In the genomic region with DNA sequence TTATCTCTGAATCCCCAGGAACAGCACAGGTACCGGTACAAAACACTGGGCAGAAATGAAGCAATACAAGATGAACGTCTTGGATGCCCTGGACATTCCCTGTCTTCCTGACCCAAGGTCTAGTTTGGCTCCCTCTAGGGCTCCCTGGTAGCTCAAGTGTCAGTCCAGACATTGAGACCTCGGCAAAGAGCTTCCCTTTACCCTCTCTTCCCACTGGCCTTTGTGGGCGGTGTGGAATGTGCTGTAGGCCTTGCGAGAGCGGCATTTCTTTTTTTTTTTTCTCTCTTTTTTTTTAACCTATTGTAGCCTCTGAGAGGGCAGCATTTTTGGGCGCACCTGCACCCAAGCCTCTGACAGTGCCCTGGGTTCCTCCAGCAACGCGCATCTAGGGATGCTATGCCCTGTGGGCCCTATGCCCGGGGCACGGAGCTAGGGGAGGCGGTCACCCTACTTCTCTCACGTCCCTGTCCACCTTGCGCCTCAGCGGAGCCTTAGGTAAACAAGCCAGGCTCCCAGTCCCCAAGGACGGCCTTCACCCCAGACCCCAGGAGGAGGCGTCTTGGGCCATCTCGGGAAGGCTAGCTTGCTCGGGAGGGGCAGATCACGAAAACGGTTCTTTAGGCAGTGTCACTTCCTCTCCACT, we compare ENCODE assay signal across 8 cellular contexts. TPM values are rescaled to one million over a fixed set of nuclear protein-coding genes. Genes with fewer than 3 reads are reported as not detected.
DNase-seq lines count a peak whose midpoint lies in the region; ATAC-seq and TF ChIP-seq lines count a peak whose summit lies in the region.

No MANE protein-coding gene starts in this region.

- intact Hi-C loops in lower leg skin (cut with DNase I; ENCODE audit: low total_unique reads) = loop anchor here (10.0 kb wide), 1 partner anchor 151 kb away; the partner anchor contains the start of gene ESRP2
- intact Hi-C loops in upper lobe of right lung (cut with DNase I) = loop anchor here (10.0 kb wide), 1 partner anchor 151 kb away; the partner anchor contains the start of gene ESRP2

- no peaks in the 10 kb centered on the region for H3K9me3 ChIP-seq in upper lobe of right lung

- peaks cover 65% of the 10 kb centered on the region for H3K4me1 ChIP-seq in upper lobe of right lung

- WGBS in lower leg skin, 2 donors = 42 to 46% methylated on average over 18 to 21 of the region's 21 CpGs

- H3K27ac ChIP-seq in HL-60 (replicated peaks) = peak overlapping the region; percentile 97
- H3K27ac ChIP-seq in brain microvascular endothelial cell = no peak overlapping the region
- H3K27ac ChIP-seq in upper lobe of right lung = peak overlapping the region; percentile 99

- H3K4me3 ChIP-seq in BJ (ENCODE audit: low read depth, low read length) = no peak overlapping the region
- no peak overlapping the region for H3K4me3 ChIP-seq in HL-60 (replicated peaks; ENCODE audit: insufficient read depth, low read length)
- peak overlapping the region; percentile 67 for H3K4me3 ChIP-seq in brain microvascular endothelial cell (ENCODE audit: low read depth, low read length)
- peak overlapping the region; percentile 45 for H3K4me3 ChIP-seq in lower leg skin (ENCODE audit: low read depth, poor library complexity, severe bottlenecking)
- peak overlapping the region; percentile 75 for H3K4me3 ChIP-seq in upper lobe of right lung

- POLR2A ChIA-PET in BJ (lab: Charles Lee) = no interaction called here

- peak; percentile 29; the same call in 1 of the 2 replicates for TF ChIP-seq CTCF in BJ (IDR thresholded peaks at IDR 0.05; ENCODE audit: insufficient read depth, low read depth, low read length)
- no peak for TF ChIP-seq CTCF in HL-60 (IDR thresholded peaks at IDR 0.05; ENCODE audit: insufficient read depth, low read length)
- TF ChIP-seq CTCF in brain microvascular endothelial cell (IDR thresholded peaks at IDR 0.05; ENCODE audit: low read depth, low read length, missing control alignments) = peak; percentile 27
- no peak for TF ChIP-seq CTCF in lower leg skin (IDR thresholded peaks at IDR 0.05)
- no peak for TF ChIP-seq CTCF in upper lobe of right lung (IDR thresholded peaks at IDR 0.05)

- CTCF ChIA-PET in BJ (lab: Yijun Ruan, JAX) = interaction anchor here (0.6 to 3.9 kb wide), 11 partner anchors 9 to 563 kb away, joined by 3 to 16 read pairs (median 4); no protein-coding TSS in a partner anchor

- peak; percentile 8 for ATAC-seq in upper lobe of right lung

- H3K36me3 ChIP-seq in BJ (ENCODE audit: control insufficient read depth, insufficient read depth, low read length) (no peaks in the 10 kb centered on the region; the same call in 1 of the 2 replicates), brain microvascular endothelial cell (replicated peaks) (peaks cover 3% of the 10 kb centered on the region), upper lobe of right lung (no peaks in the 10 kb centered on the region)

- in situ Hi-C loops in brain microvascular endothelial cell (cut with HindIII; ENCODE audit: low pct_ligation_motif_present, low sequenced_read_pairs) = no loop called here

- no peak for TF ChIP-seq POLR2A in lower leg skin (IDR thresholded peaks at IDR 0.05)

- DNase-seq in BJ (ENCODE audit: low read depth) (no peak), HL-60 (ENCODE audit: low read depth in 1 of 2, low spot score in 1 of 2) (peak in 1 of 2 experiments; percentile 55), brain microvascular endothelial cell (no peak), lower leg skin (ENCODE audit: low spot score in 2 of 2) (no peak), upper lobe of right lung (no peak), NCI-H345 (lab: John Stamatoyannopoulos, UW) (no peak), NCI-H2081 treated with DMSO at 0.1 percent for 48 hours (lab: John Stamatoyannopoulos, UW) (no peak), T1000 (lab: John Stamatoyannopoulos, UW) (no peak)

- H3K27me3 ChIP-seq in BJ (ENCODE audit: control insufficient read depth, insufficient read depth, low read length) (no peaks in the 10 kb centered on the region), HL-60 (ENCODE audit: insufficient read depth, poor library complexity, severe bottlenecking) (no peaks in the 10 kb centered on the region), brain microvascular endothelial cell (replicated peaks) (no peaks in the 10 kb centered on the region), upper lobe of right lung (no peaks in the 10 kb centered on the region)

RNA-seq across cellular contexts. Expression of gene NFATC3, which starts 1.2 kb away (rescaled TPM):
- 10.5 and 14.9 TPM in 2 replicates for polyA plus RNA-seq in BJ (2011; rRNA removed)
- 27.1 and 33.2 TPM in 2 replicates for polyA minus RNA-seq in BJ (2011; rRNA and poly(A)+ RNA removed)
- total RNA-seq in lower leg skin = 10 to 100 TPM; 28.2 to 49.2 (median 31.9) TPM
- total RNA-seq in upper lobe of right lung = 74.5 TPM

Comparison
In these comparisons a context has a peak if more than half of its experiments do, and no peak if none do; other contexts are left out.
1. H3K4me3 ChIP-seq: peak in brain microvascular endothelial cell (single experiment), lower leg skin (single experiment) and upper lobe of right lung (single experiment); none in BJ (single experiment) and HL-60 (single experiment).
2. CTCF ChIP-seq: peak in BJ (single experiment) and brain microvascular endothelial cell (single experiment); none in HL-60 (single experiment), lower leg skin (0 of 3) and upper lobe of right lung (single experiment).